ENCODE assay signal across 28 cellular contexts in genomic region chr20:18832801-18833200, GRCh38. TPM values are rescaled to one million over a fixed set of nuclear protein-coding genes. Genes with fewer than 3 reads are reported as not detected.
"Had no signal": no experiment of that assay in that cellular context is flagged by ENCODE, and none has a peak within 500 bp of the region (broad histone marks: within the 10 kb centered on the region; RNA-seq: fewer than 3 reads in every experiment).

No MANE protein-coding gene starts in this region.

- H3K36me3 Mint-ChIP-seq: activated CD8-positive, alpha-beta memory T cell treated with anti-CD3 and anti-CD28 coated beads, Interleukin-2, amount 10 ng/mL, durations not matched to agents 7 days and 5 days; activated naive CD4-positive, alpha-beta T cell treated with anti-CD3 and anti-CD28 coated beads, Interleukin-2, amount 10 ng/mL, durations not matched to agents 7 days and 5 days; natural killer cell; stimulated activated memory B cell treated with anti-CD40 and anti-IgM and Interleukin-4, amounts not matched to agents 10 μg/mL and 1 μg/mL and 100 μg/mL, for 72 hours had no signal

- H3K4me3 Mint-ChIP-seq: activated CD4-positive, alpha-beta T cell treated with anti-CD3 and anti-CD28 coated beads, Interleukin-2, amount 10 ng/mL, durations not matched to agents 7 days and 5 days; activated CD8-positive, alpha-beta memory T cell treated with anti-CD3 and anti-CD28 coated beads, Interleukin-2, amount 10 ng/mL, durations not matched to agents 7 days and 5 days; activated CD8-positive, alpha-beta T cell treated with anti-CD3 and anti-CD28 coated beads for 36 hours; activated naive CD4-positive, alpha-beta T cell treated with anti-CD3 and anti-CD28 coated beads, Interleukin-2, amount 10 ng/mL, durations not matched to agents 7 days and 5 days; activated naive CD8-positive, alpha-beta T cell treated with anti-CD3 and anti-CD28 coated beads, Interleukin-2, amount 50 U/mL, for 24 hours; natural killer cell; stimulated activated memory B cell treated with anti-CD40 and anti-IgM and Interleukin-4, amounts not matched to agents 10 μg/mL and 1 μg/mL and 100 μg/mL, for 72 hours had no signal

- H3K4me3 ChIP-seq: body of pancreas, cardiac muscle cell, heart right ventricle, lung, right lobe of liver, skin epidermis had no signal

- H3K27me3 Mint-ChIP-seq: activated CD8-positive, alpha-beta memory T cell treated with anti-CD3 and anti-CD28 coated beads, Interleukin-2, amount 10 ng/mL, durations not matched to agents 7 days and 5 days; activated naive CD4-positive, alpha-beta T cell treated with anti-CD3 and anti-CD28 coated beads, Interleukin-2, amount 10 ng/mL, durations not matched to agents 7 days and 5 days; stimulated activated memory B cell treated with anti-CD40 and anti-IgM and Interleukin-4, amounts not matched to agents 10 μg/mL and 1 μg/mL and 100 μg/mL, for 72 hours had no signal

- H3K27me3 ChIP-seq: body of pancreas, cardiac muscle cell, right lobe of liver had no signal

- H3K9me3 ChIP-seq: body of pancreas, right lobe of liver had no signal

- H3K4me1 ChIP-seq: heart right ventricle, right lobe of liver had no signal

- DNase-seq: activated CD4-positive, alpha-beta T cell treated with anti-CD3 and anti-CD28 coated beads, Interleukin-2, amount 10 ng/mL, durations not matched to agents 7 days and 5 days; activated CD4-positive, CD25-positive, alpha-beta regulatory T cell treated with anti-CD3 and anti-CD28 coated beads, Interleukin-2, amount 50 U/mL, for 72 hours; activated CD8-positive, alpha-beta memory T cell treated with anti-CD3 and anti-CD28 coated beads, Interleukin-2, amount 10 ng/mL, durations not matched to agents 7 days and 5 days; activated CD8-positive, alpha-beta T cell treated with anti-CD3 and anti-CD28 coated beads for 36 hours; activated naive CD4-positive, alpha-beta T cell treated with anti-CD3 and anti-CD28 coated beads, Interleukin-2, amount 10 ng/mL, durations not matched to agents 7 days and 5 days; activated naive CD8-positive, alpha-beta T cell treated with anti-CD3 and anti-CD28 coated beads, Interleukin-2, amount 50 U/mL, for 24 hours; activated T-cell treated with anti-CD3 and anti-CD28 coated beads for 4 hours; anterior cingulate cortex; body of pancreas; foreskin fibroblast; heart right ventricle; left colon; natural killer cell; nucleus accumbens; right lobe of liver; stimulated activated CD4-positive, alpha-beta T cell treated with anti-CD3 and anti-CD28 coated beads, Interleukin-2, amount 100 ng/mL, for 24 hours; T-helper 1 cell; trophoblast cell had no signal

- H3K4me1 Mint-ChIP-seq: activated CD4-positive, alpha-beta T cell treated with anti-CD3 and anti-CD28 coated beads, Interleukin-2, amount 10 ng/mL, durations not matched to agents 7 days and 5 days; activated CD8-positive, alpha-beta memory T cell treated with anti-CD3 and anti-CD28 coated beads, Interleukin-2, amount 10 ng/mL, durations not matched to agents 7 days and 5 days; activated naive CD4-positive, alpha-beta T cell treated with anti-CD3 and anti-CD28 coated beads, Interleukin-2, amount 10 ng/mL, durations not matched to agents 7 days and 5 days; activated naive CD8-positive, alpha-beta T cell treated with anti-CD3 and anti-CD28 coated beads, Interleukin-2, amount 50 U/mL, for 24 hours; natural killer cell had no signal

- H3K9me3 Mint-ChIP-seq: activated CD4-positive, alpha-beta T cell treated with anti-CD3 and anti-CD28 coated beads, Interleukin-2, amount 10 ng/mL, durations not matched to agents 7 days and 5 days; activated CD8-positive, alpha-beta T cell treated with anti-CD3 and anti-CD28 coated beads for 36 hours; activated naive CD4-positive, alpha-beta T cell treated with anti-CD3 and anti-CD28 coated beads, Interleukin-2, amount 10 ng/mL, durations not matched to agents 7 days and 5 days; activated naive CD8-positive, alpha-beta T cell treated with anti-CD3 and anti-CD28 coated beads, Interleukin-2, amount 50 U/mL, for 24 hours; natural killer cell; stimulated activated memory B cell treated with anti-CD40 and anti-IgM and Interleukin-4, amounts not matched to agents 10 μg/mL and 1 μg/mL and 100 μg/mL, for 72 hours had no signal

- H3K36me3 ChIP-seq: cardiac muscle cell, heart right ventricle, right lobe of liver, WERI-Rb-1 had no signal

- H3K27ac ChIP-seq: body of pancreas, cardiac muscle cell, heart right ventricle, right lobe of liver, WERI-Rb-1 had no signal

- H3K27ac Mint-ChIP-seq: activated CD4-positive, alpha-beta T cell treated with anti-CD3 and anti-CD28 coated beads, Interleukin-2, amount 10 ng/mL, durations not matched to agents 7 days and 5 days; activated CD8-positive, alpha-beta memory T cell treated with anti-CD3 and anti-CD28 coated beads, Interleukin-2, amount 10 ng/mL, durations not matched to agents 7 days and 5 days; activated CD8-positive, alpha-beta T cell treated with anti-CD3 and anti-CD28 coated beads for 36 hours; activated naive CD4-positive, alpha-beta T cell treated with anti-CD3 and anti-CD28 coated beads, Interleukin-2, amount 10 ng/mL, durations not matched to agents 7 days and 5 days; activated naive CD8-positive, alpha-beta T cell treated with anti-CD3 and anti-CD28 coated beads, Interleukin-2, amount 50 U/mL, for 24 hours; natural killer cell; stimulated activated memory B cell treated with anti-CD40 and anti-IgM and Interleukin-4, amounts not matched to agents 10 μg/mL and 1 μg/mL and 100 μg/mL, for 72 hours had no signal

RNA-seq across cellular contexts. Expression of gene SCP2D1, which starts 19.2 kb away (rescaled TPM):
- total RNA-seq: activated CD4-positive, alpha-beta T cell treated with anti-CD3 and anti-CD28 coated beads, Interleukin-2, amount 10 ng/mL, durations not matched to agents 7 days and 5 days; activated CD8-positive, alpha-beta memory T cell treated with anti-CD3 and anti-CD28 coated beads, Interleukin-2, amount 10 ng/mL, durations not matched to agents 7 days and 5 days; activated CD8-positive, alpha-beta T cell treated with anti-CD3 and anti-CD28 coated beads for 36 hours; body of pancreas; cardiac muscle cell; cerebellum; epithelial cell of proximal tubule; fibroblast of lung; left colon; lung; natural killer cell; right lobe of liver; temporal lobe had no signal
- polyA plus RNA-seq: cardiac muscle cell, fibroblast of lung, heart right ventricle, keratinocyte, lung had no signal
